Comparison of ENCODE assay signal across 8 cellular contexts in genomic region chr7:73433924-73434700, GRCh38. TPM values are rescaled to one million over a fixed set of nuclear protein-coding genes. Genes with fewer than 3 reads are reported as not detected.
DNase-seq lines count a peak whose midpoint lies in the region; ATAC-seq lines count a peak whose summit lies in the region.

No MANE protein-coding gene starts in this region.

- peaks cover 0 to 7% of the 10 kb centered on the region in 2 donors for H3K27me3 ChIP-seq in esophagus (ENCODE audit: control insufficient read depth in 1 of 2, insufficient read depth in 2 of 2, low read length in 2 of 2)
- H3K27me3 ChIP-seq in stomach smooth muscle (ENCODE audit: control insufficient read depth in 1 of 2, insufficient read depth in 2 of 2, low read length in 2 of 2), result peaks cover 6 to 12% of the 10 kb centered on the region in 2 donors

- peak; percentile 9 for DNase-seq in stimulated activated CD8-positive, alpha-beta memory T cell treated with anti-CD3 and anti-CD28 coated beads, Interleukin-12 subunit alpha, Interleukin-12 subunit beta, amount 100 ng/mL, for 4 hours (ENCODE audit: low read depth)
- no peak for DNase-seq in stimulated activated CD8-positive, alpha-beta memory T cell treated with anti-CD3 and anti-CD28 coated beads, Interleukin-4, amount 100 ng/mL, for 48 hours
- DNase-seq in NCI-H69 (lab: John Stamatoyannopoulos, UW), result peak; percentile 71
- no peak for DNase-seq in NCI-H2171 (lab: John Stamatoyannopoulos, UW)

- ATAC-seq in HG03565 (IDR thresholded peaks at IDR 0.05; ENCODE audit: unreplicated experiment), result no peak
- ATAC-seq in HG03097 (IDR thresholded peaks at IDR 0.05; ENCODE audit: low FRiP score, unreplicated experiment), result no peak

- peaks cover 4 to 6% of the 10 kb centered on the region in 2 donors for H3K4me1 ChIP-seq in esophagus (ENCODE audit: control insufficient read depth in 2 of 2, insufficient read depth in 2 of 2, low read length in 1 of 2)
- H3K4me1 ChIP-seq in stomach smooth muscle (ENCODE audit: control insufficient read depth, insufficient read depth, low read length), result peaks cover 9% of the 10 kb centered on the region

- H3K36me3 ChIP-seq in esophagus (ENCODE audit: control insufficient read depth in 2 of 2, insufficient read depth in 2 of 2, low read length in 1 of 2), result peaks cover 0 to under 1% of the 10 kb centered on the region in 2 donors
- peaks cover 0 to 3% of the 10 kb centered on the region in 2 donors for H3K36me3 ChIP-seq in stomach smooth muscle (ENCODE audit: control insufficient read depth in 2 of 2, insufficient read depth in 2 of 2, low read length in 2 of 2)

- WGBS in esophagus, 2 donors, result 39% methylated on average over 91 to 110 of the region's 110 CpGs

- H3K9me3 ChIP-seq in esophagus (ENCODE audit: control insufficient read depth in 2 of 2, insufficient read depth in 1 of 2, low read depth in 1 of 2, low read length in 1 of 2) (peaks cover 2 to 12% of the 10 kb centered on the region in 2 donors), stomach smooth muscle (ENCODE audit: control insufficient read depth in 2 of 2, low read length in 2 of 2) (no peaks in the 10 kb centered on the region)

- H3K4me3 ChIP-seq in esophagus (ENCODE audit: low read depth in 1 of 2, low read length in 2 of 2) (peak overlapping the region; percentile 50), stomach smooth muscle (ENCODE audit: low read length in 2 of 2) (peak overlapping the region; percentile 35 to 64)

- no peak overlapping the region for H3K9ac ChIP-seq in stomach smooth muscle (ENCODE audit: low read length in 2 of 2)

- H3K27ac ChIP-seq in esophagus (ENCODE audit: low read depth in 2 of 2, low read length in 1 of 2), result no peak overlapping the region
- no peak overlapping the region for H3K27ac ChIP-seq in stomach smooth muscle (ENCODE audit: low read length)

RNA-seq across cellular contexts. Expression of gene FZD9, which starts 0.5 kb away (rescaled TPM):
- under 1 TPM; 0.48 to 0.61 TPM for polyA plus RNA-seq in esophagus

Comparison
In these comparisons a context has a peak if more than half of its experiments do, and no peak if none do; other contexts are left out.
1. DNase-seq: peak in stimulated activated CD8-positive, alpha-beta memory T cell treated with anti-CD3 and anti-CD28 coated beads, Interleukin-12 subunit alpha, Interleukin-12 subunit beta, amount 100 ng/mL, for 4 hours (single experiment) and NCI-H69 (single experiment); none in stimulated activated CD8-positive, alpha-beta memory T cell treated with anti-CD3 and anti-CD28 coated beads, Interleukin-4, amount 100 ng/mL, for 48 hours (single experiment) and NCI-H2171 (single experiment).